ENCODE assay signal across 14 cellular contexts in genomic region chr6:111015656-111016190, GRCh38.
"Had no signal": no experiment of that assay in that cellular context is flagged by ENCODE, and none has a peak within 500 bp of the region (broad histone marks: within the 10 kb centered on the region; RNA-seq: fewer than 3 reads in every experiment).

No MANE protein-coding gene starts in this region.

- H3K36me3 ChIP-seq: uterus had no signal

- H3K4me3 ChIP-seq: dorsolateral prefrontal cortex, SK-N-MC, transverse colon, uterus had no signal

- H3K27me3 ChIP-seq: dorsolateral prefrontal cortex, transverse colon, uterus had no signal

- ATAC-seq: activated naive CD4-positive, alpha-beta T cell treated with anti-CD3 and anti-CD28 coated beads, Interleukin-2, amount 50 U/mL, for 72 hours; natural killer cell treated with Interleukin-12 subunit alpha and Interleukin-12 subunit beta and Interleukin-15 and Interleukin-18, amount 100 ng/mL, for 72 hours; stimulated activated naive CD8-positive, alpha-beta T cell treated with anti-CD3 and anti-CD28 coated beads, Interleukin-15, Interleukin-2, amounts not matched to agents 100 U/mL and 50 U/mL, for 24 hours had no signal

- H3K9me3 ChIP-seq: transverse colon, uterus had no signal

- H3K4me1 ChIP-seq: parathyroid adenoma, transverse colon, uterus had no signal

- DNase-seq: activated CD4-positive, alpha-beta T cell treated with anti-CD3 and anti-CD28 coated beads, Interleukin-2, amount 50 U/mL, for 4 hours; activated gamma-delta T cell treated with Interleukin-2 at 50 U/mL for 16 hours; dorsolateral prefrontal cortex; hippocampal formation; mesenchymal stem cell; stimulated activated naive CD8-positive, alpha-beta T cell treated with anti-CD3 and anti-CD28 coated beads, Interleukin-15, Interleukin-2, amounts not matched to agents 100 U/mL and 50 U/mL, for 24 hours; substantia nigra; transverse colon; uterus had no signal

- H3K9ac ChIP-seq: parathyroid adenoma had no signal

- H3K27ac ChIP-seq: dorsolateral prefrontal cortex, epithelial cell of prostate, parathyroid adenoma, SK-N-MC, transverse colon, uterus had no signal
